Comparison of ENCODE assay signal across 8 cellular contexts in the genomic region with DNA sequence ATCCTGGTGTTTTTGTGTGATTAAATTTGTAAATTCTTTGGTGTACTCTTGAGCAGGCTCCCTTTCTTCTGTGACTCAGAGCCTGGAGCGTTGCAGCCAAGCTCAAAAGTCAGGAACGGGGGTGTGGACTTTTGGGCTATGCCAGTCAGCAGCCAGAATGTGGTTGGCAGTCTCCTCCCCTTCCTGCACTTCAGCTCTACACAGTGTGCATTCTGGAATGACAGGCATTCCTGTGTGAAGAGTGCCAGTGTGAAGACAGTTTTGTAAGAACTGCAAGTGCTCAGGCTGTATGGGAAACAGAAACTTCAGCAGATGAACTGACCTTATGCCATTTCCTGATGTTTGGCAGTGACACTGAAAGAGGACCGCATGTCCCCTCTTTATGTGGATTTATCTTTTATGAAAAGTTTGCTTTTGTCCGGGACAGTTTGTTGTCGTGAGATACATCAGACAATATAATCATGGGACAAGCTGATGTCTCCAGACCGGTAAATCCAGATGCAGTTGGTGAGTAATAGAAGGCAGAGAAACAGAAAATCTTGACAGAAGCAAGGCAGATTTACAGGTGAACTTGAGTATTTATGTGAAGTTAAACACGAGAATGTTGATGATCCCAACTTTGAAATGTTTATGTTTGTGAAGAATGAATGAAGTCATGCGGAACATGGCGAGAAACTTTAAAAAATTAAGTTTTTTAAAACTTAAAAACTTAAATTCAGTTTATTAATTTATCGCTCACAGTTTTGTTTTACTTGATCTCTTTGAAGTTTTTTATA.
DNase-seq lines count a peak whose midpoint lies in the region; TF ChIP-seq lines count a peak whose summit lies in the region.

No MANE protein-coding gene starts in this region.

- H3K9me3 Mint-ChIP-seq in neural crest cell, result no peaks in the 10 kb centered on the region

- no peaks in the 10 kb centered on the region for H3K27me3 Mint-ChIP-seq in neural crest cell (ENCODE audit: low read depth)

- no peak overlapping the region for H3K4me3 Mint-ChIP-seq in neural crest cell

- peak; percentile 8 for DNase-seq in NCI-H345 (lab: John Stamatoyannopoulos, UW)
- DNase-seq in NCI-H345 treated with DMSO at 0.1 percent for 48 hours (lab: John Stamatoyannopoulos, UW; ENCODE audit: unreplicated experiment), result no peak
- DNase-seq in HuH-7 (ENCODE audit: low spot score), result peak; percentile 13
- peak; percentile 84 for DNase-seq in UCSD-AML1 (lab: John Stamatoyannopoulos, UW; ENCODE audit: unreplicated experiment)
- peak; percentile 90 for DNase-seq in fibroblast of the conjunctiva (ENCODE audit: low read depth)
- peak; percentile 5 for DNase-seq in neural crest cell (ENCODE audit: low read depth, low spot score)
- DNase-seq in middle frontal gyrus (ENCODE audit: extremely low spot score, low spot score), result no peak
- no peak for DNase-seq in SKM-1 treated with dmso at 0.1 percent for 144 hours (lab: John Stamatoyannopoulos, UW; ENCODE audit: unreplicated experiment)

- no peak overlapping the region for H3K27ac Mint-ChIP-seq in neural crest cell (ENCODE audit: unreplicated experiment)

- peaks cover 4% of the 10 kb centered on the region for H3K36me3 Mint-ChIP-seq in neural crest cell (ENCODE audit: low read depth)

- no peak for TF ChIP-seq CTCF in neural crest cell (conservative IDR thresholded peaks at IDR 0.05)

- peaks cover 15% of the 10 kb centered on the region for H3K4me1 Mint-ChIP-seq in neural crest cell

Comparison
In these comparisons a context has a peak if more than half of its experiments do, and no peak if none do; other contexts are left out.
1. DNase-seq: peak in NCI-H345 (single experiment), HuH-7 (single experiment), UCSD-AML1 (single experiment), fibroblast of the conjunctiva (single experiment) and neural crest cell (single experiment); none in NCI-H345 treated with DMSO at 0.1 percent for 48 hours (single experiment), middle frontal gyrus (single experiment) and SKM-1 treated with dmso at 0.1 percent for 144 hours (single experiment).